8 cellular contexts compared by ENCODE assay signal in the genomic region with DNA sequence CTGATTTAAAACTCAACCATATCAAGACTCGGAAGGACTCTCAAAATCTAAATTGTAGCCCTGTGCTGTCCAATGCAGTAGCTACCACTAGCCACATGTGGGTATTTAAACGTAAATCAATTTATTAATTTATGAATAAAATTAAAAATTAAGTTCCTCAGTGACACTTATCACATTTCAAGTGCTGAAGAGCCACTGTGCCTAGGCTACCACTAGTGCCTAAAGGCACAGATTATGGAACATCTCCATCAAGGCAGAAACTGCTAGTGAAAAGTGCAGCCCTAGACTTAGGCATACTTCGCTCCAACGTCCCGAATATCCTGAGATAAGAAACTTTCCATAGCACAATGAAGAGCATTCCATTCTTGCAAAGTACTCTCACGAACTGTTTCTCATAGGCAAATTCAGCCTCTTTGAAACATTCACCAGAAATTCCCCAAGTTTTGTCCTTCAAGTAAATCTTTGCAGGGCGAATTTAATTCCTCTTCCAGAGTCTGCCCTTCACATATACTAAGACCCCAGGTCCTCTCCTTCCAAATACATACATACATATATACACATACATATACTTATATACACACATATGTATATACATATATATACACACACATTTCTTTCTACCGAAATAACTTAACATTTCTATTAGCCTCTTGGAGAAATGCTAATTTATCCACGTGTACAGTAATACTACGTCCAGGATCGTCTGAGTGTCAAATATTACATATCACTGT. TPM values are rescaled to one million over a fixed set of nuclear protein-coding genes. Genes with fewer than 3 reads are reported as not detected.
A peak's percentile ranks its signal among the peaks of the same experiment; 100 is the strongest.
DNase-seq lines count a peak whose midpoint lies in the region; ATAC-seq, FAIRE-seq and TF ChIP-seq lines count a peak whose summit lies in the region.

No MANE protein-coding gene starts in this region.

- no peaks in the 10 kb centered on the region for H3K36me3 ChIP-seq in GM12878 (ENCODE audit: control insufficient read depth in 2 of 2, insufficient read depth in 2 of 2, low read length in 1 of 2)
- H3K36me3 ChIP-seq in liver (ENCODE audit: control insufficient read depth in 4 of 4, insufficient read depth in 3 of 4, low read depth in 1 of 4, low read length in 3 of 4): no peaks in the 10 kb centered on the region
- no peaks in the 10 kb centered on the region for H3K36me3 ChIP-seq in transverse colon

- RAD21 ChIA-PET in GM12878 (lab: Charles Lee; ENCODE audit: unreplicated experiment): interaction anchor here (1.1 to 2.9 kb wide), 5 partner anchors 38 to 721 kb away, joined by 3 to 16 read pairs (median 7); no protein-coding TSS in a partner anchor

- in situ Hi-C loops in GM12878 (cut with MboI): no loop called here
- in situ Hi-C loops in transverse colon (cut with MboI; ENCODE audit: low pct_ligation_motif_present in 1 of 4, low pct_unique_long_range_greater_than_20kb in 1 of 4, low sequenced_read_pairs in 3 of 4): no loop called here

- no peak for TF ChIP-seq CTCF in GM12878 (IDR thresholded peaks at IDR 0.05 in 2 of 3, conservative IDR thresholded peaks at IDR 0.05 in 1 of 3; ENCODE audit: control insufficient read depth in 2 of 3, extremely low read depth in 1 of 3, insufficient read depth in 1 of 3, low read depth in 3 of 3, low read length in 3 of 3)
- TF ChIP-seq CTCF in liver (IDR thresholded peaks at IDR 0.05; ENCODE audit: low read depth, low read length, missing input control): no peak
- no peak for TF ChIP-seq CTCF in transverse colon (IDR thresholded peaks at IDR 0.05)

- H3K36me3 Mint-ChIP-seq in activated naive CD4-positive, alpha-beta T cell treated with anti-CD3 and anti-CD28 coated beads, Interleukin-2, amount 10 ng/mL, durations not matched to agents 7 days and 5 days: peaks cover 1% of the 10 kb centered on the region

- peaks cover 28% of the 10 kb centered on the region for H3K4me1 Mint-ChIP-seq in activated naive CD4-positive, alpha-beta T cell treated with anti-CD3 and anti-CD28 coated beads, Interleukin-2, amount 10 ng/mL, durations not matched to agents 7 days and 5 days

- no peaks in the 10 kb centered on the region for H3K9me3 Mint-ChIP-seq in activated naive CD4-positive, alpha-beta T cell treated with anti-CD3 and anti-CD28 coated beads, Interleukin-2, amount 10 ng/mL, durations not matched to agents 7 days and 5 days

- H3K79me2 ChIP-seq in GM12878 (ENCODE audit: control insufficient read depth, insufficient read depth, low read length): no peaks in the 10 kb centered on the region

- TF ChIP-seq RAD21 in GM12878 (IDR thresholded peaks at IDR 0.05; ENCODE audit: insufficient read depth, low read depth, low read length): no peak
- TF ChIP-seq RAD21 in liver (IDR thresholded peaks at IDR 0.05): no peak

- no peaks in the 10 kb centered on the region for H3K27me3 Mint-ChIP-seq in activated naive CD4-positive, alpha-beta T cell treated with anti-CD3 and anti-CD28 coated beads, Interleukin-2, amount 10 ng/mL, durations not matched to agents 7 days and 5 days

- TF ChIP-seq EP300 in GM12878 (IDR thresholded peaks at IDR 0.05; ENCODE audit: borderline replicate concordance in 1 of 2, control insufficient read depth in 1 of 2, low read depth in 2 of 2, low read length in 2 of 2) (no peak), transverse colon (IDR thresholded peaks at IDR 0.05; ENCODE audit: low read depth) (no peak)

- H3K27ac ChIP-seq in GM12878 (ENCODE audit: control insufficient read depth, insufficient read depth) (peak overlapping the region; percentile 80; the same call in 1 of the 2 replicates), liver (ENCODE audit: low read depth in 1 of 2, low read length in 2 of 2) (peak overlapping the region; percentile 98 to 99), transverse colon (peak overlapping the region; percentile 94 to 97 (median 96))

- intact Hi-C loops in GM12878 (cut with micrococcal nuclease; ENCODE audit: unreplicated experiment) (loop anchor here (5.0 to 10.0 kb wide), 4 partner anchors 222 to 719 kb away; no protein-coding TSS in a partner anchor), transverse colon (cut with DNase I; ENCODE audit: low total_unique reads) (loop anchor here (5.0 to 10.0 kb wide), 2 partner anchors 46 to 722 kb away; no protein-coding TSS in a partner anchor)

- CTCF ChIA-PET in activated naive CD4-positive, alpha-beta T cell treated with anti-CD3 and anti-CD28 coated beads, Interleukin-2, amount 10 ng/mL, durations not matched to agents 7 days and 5 days (lab: Charles Lee): interaction anchor here (0.6 to 4.0 kb wide), 9 partner anchors 43 to 900 kb away, joined by 3 to 17 read pairs (median 4); no protein-coding TSS in a partner anchor
- CTCF ChIA-PET in GM12878 (lab: Yijun Ruan, JAX): interaction anchor here (0.7 to 4.4 kb wide), 5 partner anchors 9 to 723 kb away, joined by 3 to 22 read pairs (median 3); no protein-coding TSS in a partner anchor

- POLR2A ChIA-PET in GM12878 (lab: Charles Lee): no interaction called here

- SMC1A ChIA-PET in GM12878 (lab: Charles Lee; ENCODE audit: uncharacterized antibody, unreplicated experiment): interaction anchor here (0.9 to 2.9 kb wide), 2 partner anchors 8 to 338 kb away, joined by 4 to 15 read pairs; no protein-coding TSS in a partner anchor

- H3K4me3 ChIP-seq in GM12878: peak overlapping the region; percentile 69
- peak overlapping the region; percentile 83 to 98 (median 95) for H3K4me3 ChIP-seq in liver (ENCODE audit: low read depth in 1 of 3, low read length in 3 of 3)
- H3K4me3 ChIP-seq in transverse colon: peak overlapping the region in 2 of 4 donors; percentile 72 to 86

- no TSS peak for BruUV-seq in GM12878 (replicated peaks; lab: Mats Ljungman, UMichigan)

- FAIRE-seq in GM12878 (lab: Jason Lieb, UNC): no peak

- H3K27ac Mint-ChIP-seq in activated naive CD4-positive, alpha-beta T cell treated with anti-CD3 and anti-CD28 coated beads, Interleukin-2, amount 10 ng/mL, durations not matched to agents 7 days and 5 days: peak overlapping the region; percentile 99

- H3K4me2 ChIP-seq in GM12878 (ENCODE audit: control insufficient read depth, insufficient read depth): peak overlapping the region; percentile 78

- no peaks in the 10 kb centered on the region for H4K20me1 ChIP-seq in GM12878 (ENCODE audit: control insufficient read depth, insufficient read depth)

- H3K9ac ChIP-seq in GM12878 (ENCODE audit: control insufficient read depth, insufficient read depth, low read length): no peak overlapping the region; the same call in 1 of the 2 replicates
- H3K9ac ChIP-seq in liver (ENCODE audit: low read depth in 1 of 2, low read length in 2 of 2): peak overlapping the region; percentile 50 to 98

- WGBS in GM12878 (ENCODE audit: insufficient coverage, insufficient replicate concordance, low lambda C conversion rate, missing lambda C conversion rate): 50% methylated on average over 11 of the region's 11 CpGs
- WGBS in liver: 43% methylated on average over 11 of the region's 11 CpGs
- 35 to 42% methylated on average over 11 of the region's 11 CpGs for WGBS in transverse colon (ENCODE audit: low coverage in 1 of 2), 2 donors

- DNase-seq in activated naive CD4-positive, alpha-beta T cell treated with anti-CD3 and anti-CD28 coated beads, Interleukin-2, amount 10 ng/mL, durations not matched to agents 7 days and 5 days: no peak
- DNase-seq in activated naive CD4-positive, alpha-beta T cell (lab: John Stamatoyannopoulos, UW): no peak
- DNase-seq in GM12878 (ENCODE audit: low read depth, low spot score) (no peak), transverse colon (no peak), NCI-H524 treated with DMSO at 0.1 percent for 48 hours (lab: John Stamatoyannopoulos, UW) (no peak), NCI-H1105 treated with DMSO at 0.1 percent for 48 hours (lab: John Stamatoyannopoulos, UW) (no peak)
- DNase-seq in activated CD4-positive, CD25-positive, alpha-beta regulatory T cell (lab: John Stamatoyannopoulos, UW): no peak

- H2AFZ ChIP-seq in GM12878 (ENCODE audit: control insufficient read depth, low read depth, low read length): peak overlapping the region; percentile 95

- H3K9me3 ChIP-seq in GM12878 (replicated peaks; ENCODE audit: control insufficient read depth, insufficient read depth, low read length) (no peaks in the 10 kb centered on the region; the same call in 2 of the 3 replicates), liver (ENCODE audit: control insufficient read depth in 4 of 4, low read length in 3 of 4) (no peaks in the 10 kb centered on the region), transverse colon (no peaks in the 10 kb centered on the region)

- TF ChIP-seq POLR2A in GM12878 (IDR thresholded peaks at IDR 0.05; ENCODE audit: low read depth, low read length) (no peak), transverse colon (IDR thresholded peaks at IDR 0.05) (no peak)

- no peaks in the 10 kb centered on the region; the same call in 1 of the 2 replicates for H3K4me1 ChIP-seq in GM12878 (ENCODE audit: control insufficient read depth, insufficient read depth, low read length)
- peaks cover 0 to 8% (median 4%) of the 10 kb centered on the region in 4 donors for H3K4me1 ChIP-seq in liver (ENCODE audit: control insufficient read depth in 4 of 4, insufficient read depth in 4 of 4, low read length in 3 of 4)
- H3K4me1 ChIP-seq in transverse colon: peaks cover 4 to 14% (median 10%) of the 10 kb centered on the region in 4 donors

- H3K4me3 Mint-ChIP-seq in activated naive CD4-positive, alpha-beta T cell treated with anti-CD3 and anti-CD28 coated beads, Interleukin-2, amount 10 ng/mL, durations not matched to agents 7 days and 5 days: peak overlapping the region; percentile 99

- ATAC-seq in GM12878: no peak

- H3K27me3 ChIP-seq in GM12878 (replicated peaks in 1 of 2; ENCODE audit: control insufficient read depth in 2 of 2, insufficient read depth in 2 of 2, low read length in 1 of 2): peaks cover 0 to 2% of the 10 kb centered on the region in 2 experiments; a peak in 1 of 4 replicates
- no peaks in the 10 kb centered on the region for H3K27me3 ChIP-seq in liver (ENCODE audit: control insufficient read depth in 4 of 4, insufficient read depth in 4 of 4, low read length in 3 of 4)
- no peaks in the 10 kb centered on the region for H3K27me3 ChIP-seq in transverse colon

RNA-seq across cellular contexts. Expression of gene SUPT3H, which starts 1.3 kb away (rescaled TPM):
- total RNA-seq in GM12878 (2013; cell fraction: nucleolus; rRNA removed): 8.7 and 9.3 TPM in 2 replicates
- 0.51 and 0.87 TPM in 2 replicates for total RNA-seq in GM12878 (2014; rRNA removed)
- total RNA-seq in GM12878 (2014; rRNA removed; fragmentation: Illumina TruSeq; extraction: Trizol): 1.0 and 2.6 TPM in 2 replicates
- 2.1 TPM in 2 replicates for total RNA-seq in GM12878 (2021)
- 2.1 TPM for polyA plus RNA-seq in GM12878 (2011; ENCODE audit: low read depth)
- polyA plus RNA-seq in GM12878 (2011; rRNA removed): 2.9 and 3.7 TPM in 2 replicates
- 2.1 TPM in 2 replicates for polyA plus RNA-seq in GM12878 (2011; cell fraction: cytosol; rRNA removed)
- 1.8 and 2.4 TPM in 2 replicates for polyA plus RNA-seq in GM12878 (2011; cell fraction: nucleus; rRNA removed)
- polyA plus RNA-seq in GM12878 (2012): 0.96 and 1.5 TPM in 2 replicates
- polyA plus RNA-seq in GM12878 (2014; fragmentation: Illumina TruSeq; extraction: Trizol): 1.6 and 3.6 TPM in 2 replicates
- 1 to 10 TPM; 2.8 TPM for polyA plus RNA-seq in GM12878 (2014; fragmentation: Nextera tagmentation; extraction: Ambion mirVana)
- 0.61 and 0.74 TPM in 2 replicates for polyA plus RNA-seq in GM12878 (2014; rRNA removed)
- 1 to 10 TPM; 1.8 to 2.9 TPM for polyA plus RNA-seq in GM12878 (2016; fragmentation: Nextera tagmentation; extraction: Ambion mirVana)
- 3.2 and 6.6 TPM in 2 replicates for polyA minus RNA-seq in GM12878 (2011; rRNA and poly(A)+ RNA removed)
- not detected in 2 replicates for polyA minus RNA-seq in GM12878 (2011; cell fraction: cytosol; rRNA and poly(A)+ RNA removed)
- 4.0 and 6.1 TPM in 2 replicates for polyA minus RNA-seq in GM12878 (2011; cell fraction: nucleus; rRNA and poly(A)+ RNA removed)
- total RNA-seq in liver: 1 to 10 TPM; 1.7 to 4.8 TPM
- 1 to 10 TPM in 1 of 2 donors, under 1 TPM in 1; 0.85 to 3.1 TPM for polyA plus RNA-seq in liver
- total RNA-seq in transverse colon: 10 to 100 TPM in 1 of 4 donors, 1 to 10 TPM in 2, under 1 TPM in 1; 0.80 to 12.7 (median 3.0) TPM

RNA-seq across cellular contexts. Expression of gene RUNX2, which starts 48.3 kb away (rescaled TPM):
- total RNA-seq in GM12878 (2013; cell fraction: nucleolus; rRNA removed): 0.10 and 0.24 TPM in 2 replicates
- total RNA-seq in GM12878 (2014; rRNA removed) (0.16 and 0.51 TPM in 2 replicates), GM12878 (2014; rRNA removed; fragmentation: Illumina TruSeq; extraction: Trizol) (0.09 TPM in 1 of 2 replicates, not detected in the other), GM12878 (2021) (0.61 and 0.77 TPM in 2 replicates), liver (1 to 10 TPM in 1 of 2 donors, under 1 TPM in 1; 0.42 to 1.1 TPM), transverse colon (1 to 10 TPM in 3 of 4 donors, under 1 TPM in 1; 1.00 to 8.1 (median 3.6) TPM)
- polyA plus RNA-seq in GM12878 (2011; ENCODE audit: low read depth): 0.18 TPM
- polyA plus RNA-seq in GM12878 (2011; rRNA removed) (0.01 and 0.26 TPM in 2 replicates), GM12878 (2014; fragmentation: Illumina TruSeq; extraction: Trizol) (0.06 and 0.09 TPM in 2 replicates), GM12878 (2014; fragmentation: Nextera tagmentation; extraction: Ambion mirVana) (under 1 TPM; 0.15 to 0.19 TPM), GM12878 (2014; rRNA removed) (0.01 and 0.13 TPM in 2 replicates), GM12878 (2016; fragmentation: Nextera tagmentation; extraction: Ambion mirVana) (not detected), liver (1 to 10 TPM in 1 of 2 donors, under 1 TPM in 1; 0.09 to 1.5 TPM)
- polyA plus RNA-seq in GM12878 (2011; cell fraction: cytosol; rRNA removed): 0.01 and 0.02 TPM in 2 replicates
- polyA plus RNA-seq in GM12878 (2011; cell fraction: nucleus; rRNA removed): 0.03 and 0.07 TPM in 2 replicates
- polyA plus RNA-seq in GM12878 (2012): 0.15 and 0.53 TPM in 2 replicates
- not detected in 2 replicates for polyA minus RNA-seq in GM12878 (2011; rRNA and poly(A)+ RNA removed)
- polyA minus RNA-seq in GM12878 (2011; cell fraction: cytosol; rRNA and poly(A)+ RNA removed): not detected in 2 replicates
- polyA minus RNA-seq in GM12878 (2011; cell fraction: nucleus; rRNA and poly(A)+ RNA removed): 0.12 and 0.38 TPM in 2 replicates
